2 cellular contexts compared by ENCODE assay signal in the genomic region with DNA sequence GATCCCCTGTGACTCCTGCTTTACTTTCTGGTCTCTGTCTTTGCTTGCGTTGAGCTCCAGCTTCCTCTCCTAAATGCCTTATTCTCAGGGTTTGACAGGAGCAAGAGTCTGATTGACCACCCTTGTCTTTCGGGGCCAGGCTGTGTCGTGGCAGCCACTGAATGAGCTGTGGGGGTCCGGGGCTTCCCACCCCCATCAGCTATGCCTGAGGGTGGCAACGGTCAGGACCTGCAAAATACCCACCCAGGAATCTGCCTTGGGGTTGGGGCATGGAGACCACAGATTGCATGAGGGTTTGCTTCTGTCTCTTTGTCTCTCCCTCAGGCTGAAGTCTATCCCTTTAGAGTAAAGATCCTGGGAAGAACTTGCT.
TF ChIP-seq lines count a peak whose summit lies in the region.

No MANE protein-coding gene starts in this region.

TF ChIP-seq in HepG2, 621 proteins besides CTCF, POLR2A, EP300 and RAD21:
- no peak for TF ChIP-seq CC2D1A (CRISPR knock-in tag; IDR thresholded peaks at IDR 0.05)
- TF ChIP-seq RBFOX2 (IDR thresholded peaks at IDR 0.05; ENCODE audit: low read depth, low read length): no peak
- no peak for TF ChIP-seq ZFAT (CRISPR knock-in tag; conservative IDR thresholded peaks at IDR 0.05)
- TF ChIP-seq MTA3 (CRISPR knock-in tag; IDR thresholded peaks at IDR 0.05): no peak
- TF ChIP-seq ZNF556 (CRISPR knock-in tag; IDR thresholded peaks at IDR 0.05; ENCODE audit: borderline replicate concordance): no peak
- TF ChIP-seq ZNF839 (CRISPR knock-in tag; IDR thresholded peaks at IDR 0.05; ENCODE audit: borderline replicate concordance): no peak
- no peak for TF ChIP-seq ZNF354B (CRISPR knock-in tag; IDR thresholded peaks at IDR 0.05)

TF ChIP-seq in H1, 55 proteins besides CTCF, POLR2A, EP300 and RAD21:
- TF ChIP-seq SIX5 (IDR thresholded peaks at IDR 0.05; ENCODE audit: low read depth, low read length) (no peak), CHD1 (IDR thresholded peaks at IDR 0.05; ENCODE audit: low read depth, low read length) (no peak), RFX5 (IDR thresholded peaks at IDR 0.05; ENCODE audit: borderline replicate concordance, low read depth, low read length) (no peak), KDM1A (IDR thresholded peaks at IDR 0.05; ENCODE audit: borderline replicate concordance, low read length) (no peak), JUND (IDR thresholded peaks at IDR 0.05; ENCODE audit: low read length) (no peak), HDAC6 (IDR thresholded peaks at IDR 0.05; ENCODE audit: low read depth, low read length) (no peak), FOSL1 (IDR thresholded peaks at IDR 0.05; ENCODE audit: insufficient read depth, low read depth, low read length) (no peak), POU5F1 (IDR thresholded peaks at IDR 0.05; ENCODE audit: low read depth, low read length) (no peak), SIN3A (conservative IDR thresholded peaks at IDR 0.05 in 1 of 2, IDR thresholded peaks at IDR 0.05 in 1 of 2; ENCODE audit: low read depth in 1 of 2, low read length in 2 of 2) (no peak; a peak in 1 of 4 replicates), YY1 (IDR thresholded peaks at IDR 0.05; ENCODE audit: low read depth, low read length) (no peak), ASH2L (IDR thresholded peaks at IDR 0.05; ENCODE audit: low read length) (no peak), SRF (IDR thresholded peaks at IDR 0.05; ENCODE audit: low read depth, low read length) (no peak), POLR2AphosphoS5 (IDR thresholded peaks at IDR 0.05; ENCODE audit: low read depth, low read length) (no peak), SAP30 (IDR thresholded peaks at IDR 0.05; ENCODE audit: insufficient read depth, insufficient replicate concordance, low read length) (no peak), NANOG (IDR thresholded peaks at IDR 0.05; ENCODE audit: insufficient read depth, low read depth, low read length, poor library complexity, severe bottlenecking) (no peak), SP1 (IDR thresholded peaks at IDR 0.05; ENCODE audit: low read depth, low read length) (no peak), BRCA1 (IDR thresholded peaks at IDR 0.05; ENCODE audit: low read depth, low read length) (no peak), CHD2 (IDR thresholded peaks at IDR 0.05; ENCODE audit: low read length) (no peak)
- TF ChIP-seq, protein P1, sequence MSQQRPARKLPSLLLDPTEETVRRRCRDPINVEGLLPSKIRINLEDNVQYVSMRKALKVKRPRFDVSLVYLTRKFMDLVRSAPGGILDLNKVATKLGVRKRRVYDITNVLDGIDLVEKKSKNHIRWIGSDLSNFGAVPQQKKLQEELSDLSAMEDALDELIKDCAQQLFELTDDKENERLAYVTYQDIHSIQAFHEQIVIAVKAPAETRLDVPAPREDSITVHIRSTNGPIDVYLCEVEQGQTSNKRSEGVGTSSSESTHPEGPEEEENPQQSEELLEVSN (IDR thresholded peaks at IDR 0.05): no peak
